In genomic region chr19:40673377-40673776, GRCh38 we compare ENCODE assay signal across 27 cellular contexts.
"Had no signal": no experiment of that assay in that cellular context is flagged by ENCODE, and none has a peak within 500 bp of the region (broad histone marks: within the 10 kb centered on the region; RNA-seq: fewer than 3 reads in every experiment).

No MANE protein-coding gene starts in this region.

- H3K27ac ChIP-seq: brain microvascular endothelial cell, epithelial cell of prostate, heart right ventricle, neural progenitor cell, right atrium auricular region, thoracic aorta, uterus had no signal

- H3K9ac ChIP-seq: neural progenitor cell had no signal

- H2AFZ ChIP-seq: neural progenitor cell had no signal

- H3K4me2 ChIP-seq: neural progenitor cell, smooth muscle cell had no signal

- H3K4me3 ChIP-seq: esophagus squamous epithelium, heart right ventricle, left ventricle myocardium inferior, lung, neural progenitor cell, right atrium auricular region, smooth muscle cell, thoracic aorta, uterus had no signal

- FAIRE-seq: astrocyte, endometrium had no signal

- H3K4me1 ChIP-seq: neural progenitor cell, right atrium auricular region, uterus had no signal

- DNase-seq: activated CD4-positive, alpha-beta T cell treated with anti-CD3 and anti-CD28 coated beads for 4 hours; activated CD4-positive, alpha-beta T cell treated with anti-CD3 and anti-CD28 coated beads, Interleukin-2, amount 50 U/mL, for 4 hours; activated CD8-positive, alpha-beta memory T cell treated with anti-CD3 and anti-CD28 coated beads for 24 hours; activated effector memory CD4-positive, alpha-beta T cell treated with Interleukin-2 at 50 U/mL for 16 hours; activated naive CD4-positive, alpha-beta T cell treated with anti-CD3 and anti-CD28 coated beads, Interleukin-2, amount 50 U/mL, for 16 hours; amniotic stem cell; brain microvascular endothelial cell; effector CD4-positive, alpha-beta T cell; esophagus squamous epithelium; foreskin melanocyte; heart right ventricle; left ventricle myocardium inferior; naive B cell; occipital lobe; stimulated activated CD4-positive, alpha-beta T cell treated with anti-CD3 and anti-CD28 coated beads, Interleukin-15, amount 100 ng/mL, for 24 hours; stimulated activated CD4-positive, alpha-beta T cell treated with anti-CD3 and anti-CD28 coated beads, Interleukin-2, amount 100 ng/mL, for 24 hours; T-helper 1 cell; trophoblast cell; uterus had no signal

- H3K36me3 ChIP-seq: neural progenitor cell, uterus had no signal

- ATAC-seq: heart right ventricle had no signal

- H3K9me3 ChIP-seq: esophagus squamous epithelium, heart right ventricle, right atrium auricular region, thoracic aorta, uterus had no signal

- H3K27me3 ChIP-seq: brain microvascular endothelial cell, esophagus squamous epithelium, heart right ventricle, neural progenitor cell, right atrium auricular region, uterus had no signal
